ENCODE assay signal across 9 cellular contexts in the genomic region with DNA sequence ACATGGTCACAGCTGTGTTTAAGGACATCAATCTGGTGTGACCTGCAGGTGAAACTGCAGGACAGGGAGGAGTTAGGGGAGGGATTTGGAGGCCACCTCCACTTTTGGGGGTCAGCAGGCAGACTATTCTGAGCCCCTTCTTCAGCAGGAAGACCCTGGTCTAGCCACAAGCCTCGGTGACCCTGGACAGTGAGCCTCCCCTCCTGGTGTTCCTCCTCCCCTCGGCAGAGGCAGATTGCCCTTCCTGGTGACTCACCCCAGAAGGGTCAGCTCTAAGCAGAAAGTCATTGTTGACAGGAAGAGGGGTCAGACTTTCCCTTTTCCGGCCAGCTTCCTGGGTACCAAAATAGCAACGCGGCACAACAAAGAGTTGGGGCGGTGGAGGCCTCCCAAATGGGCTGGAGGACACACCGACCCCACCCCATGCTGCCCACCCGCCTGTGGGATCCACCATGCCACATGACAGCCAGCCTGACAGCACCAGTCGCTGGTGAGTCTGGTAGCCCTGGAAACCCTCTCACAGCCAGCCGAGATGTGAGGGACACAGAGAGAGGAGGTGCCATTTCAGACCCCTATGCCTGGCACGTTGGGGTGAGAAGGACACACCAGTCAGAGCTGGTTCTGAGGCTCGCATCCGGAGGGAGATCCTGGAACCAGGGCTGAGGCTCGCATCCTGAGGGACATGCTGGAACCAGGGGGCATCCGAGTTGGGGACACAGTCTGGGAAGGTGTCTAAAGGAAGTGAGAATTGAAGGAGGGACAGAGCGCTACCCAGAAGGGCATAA. TPM values are rescaled to one million over a fixed set of nuclear protein-coding genes. Genes with fewer than 3 reads are reported as not detected.
A peak's percentile ranks its signal among the peaks of the same experiment; 100 is the strongest.
DNase-seq lines count a peak whose midpoint lies in the region; ATAC-seq, FAIRE-seq and TF ChIP-seq lines count a peak whose summit lies in the region.
"Had no signal": no experiment of that assay in that cellular context is flagged by ENCODE, and none has a peak within 500 bp of the region (broad histone marks: within the 10 kb centered on the region; RNA-seq: fewer than 3 reads in every experiment).

No MANE protein-coding gene starts in this region.

- H3K27ac ChIP-seq in RWPE2 (ENCODE audit: poor library complexity, severe bottlenecking) (no peak overlapping the region), fibroblast of lung (ENCODE audit: insufficient read depth, low read length) (peak overlapping the region; percentile 60), pancreas (no peak overlapping the region)
- H3K27ac ChIP-seq: SK-N-MC had no signal

- intact Hi-C loops in pancreas (cut with DNase I), result no loop called here

- H3K4me1 ChIP-seq in RWPE2 (ENCODE audit: insufficient read depth, poor library complexity, severe bottlenecking), result peaks cover 11% of the 10 kb centered on the region
- H3K4me1 ChIP-seq in fibroblast of lung (ENCODE audit: control insufficient read depth, extremely low read depth, insufficient read depth, low read length), result peaks cover 8% of the 10 kb centered on the region
- no peaks in the 10 kb centered on the region for H3K4me1 ChIP-seq in pancreas

- H3K4me3 ChIP-seq in RWPE2 (ENCODE audit: severe bottlenecking) (no peak overlapping the region), fibroblast of lung (replicated peaks in 1 of 4; ENCODE audit: control extremely low read depth in 1 of 4, insufficient read depth in 1 of 4, low read depth in 3 of 4, low read length in 4 of 4) (no peak overlapping the region), pancreas (no peak overlapping the region)
- H3K4me3 ChIP-seq: SK-N-MC had no signal

- peak overlapping the region; percentile 27 for H3K9ac ChIP-seq in fibroblast of lung (ENCODE audit: insufficient read depth, low read length)

- H3K9me3 ChIP-seq in RWPE2 (ENCODE audit: severe bottlenecking) (no peaks in the 10 kb centered on the region), fibroblast of lung (ENCODE audit: control insufficient read depth, insufficient read depth, low read depth, low read length) (no peaks in the 10 kb centered on the region), pancreas (no peaks in the 10 kb centered on the region)

- no peaks in the 10 kb centered on the region for H3K27me3 ChIP-seq in RWPE2 (ENCODE audit: insufficient read depth, poor library complexity, severe bottlenecking)
- peaks cover 3% of the 10 kb centered on the region for H3K27me3 ChIP-seq in fibroblast of lung (ENCODE audit: control insufficient read depth, insufficient read depth, low read length)
- no peaks in the 10 kb centered on the region for H3K27me3 ChIP-seq in pancreas

- H3K79me2 ChIP-seq in fibroblast of lung (ENCODE audit: control insufficient read depth, insufficient read depth, low read length), result no peaks in the 10 kb centered on the region

- H4K20me1 ChIP-seq in fibroblast of lung (ENCODE audit: control insufficient read depth, extremely low read depth, insufficient read depth, low read length), result no peaks in the 10 kb centered on the region

- no peak overlapping the region for H3K4me2 ChIP-seq in fibroblast of lung (ENCODE audit: extremely low read depth, insufficient read depth, low read length)

- ATAC-seq in RWPE2 (ENCODE audit: low read depth) (peak; percentile 28; the same call in 2 of the 3 replicates), pancreas (peak in 3 of 4 donors; percentile 45 to 64 (median 58)), GM21526 (IDR thresholded peaks at IDR 0.05; ENCODE audit: low FRiP score, unreplicated experiment) (no peak), GM21723 (IDR thresholded peaks at IDR 0.05; ENCODE audit: unreplicated experiment) (no peak)

- DNase-seq in EH (ENCODE audit: low read depth), result peak; percentile 80
- no peak for DNase-seq in RWPE2 (ENCODE audit: low spot score)
- peak; percentile 58 for DNase-seq in fibroblast of lung (ENCODE audit: low read depth in 2 of 2)
- no peak for DNase-seq in pancreas
- DNase-seq in NCI-H2107 (lab: John Stamatoyannopoulos, UW), result no peak
- no peak for DNase-seq in NCI-H524 (lab: John Stamatoyannopoulos, UW)

- peak overlapping the region; percentile 47 for H2AFZ ChIP-seq in fibroblast of lung (ENCODE audit: low read length)

- H3K36me3 ChIP-seq in RWPE2 (ENCODE audit: low read depth), result no peaks in the 10 kb centered on the region
- H3K36me3 ChIP-seq in fibroblast of lung (ENCODE audit: control insufficient read depth, insufficient read depth, low read length), result no peaks in the 10 kb centered on the region
- H3K36me3 ChIP-seq in pancreas, result no peaks in the 10 kb centered on the region

- 67 to 78% methylated on average over 16 of the region's 16 CpGs for WGBS in pancreas, 2 donors

- TF ChIP-seq CTCF in RWPE2 (IDR thresholded peaks at IDR 0.05; ENCODE audit: poor library complexity, severe bottlenecking) (no peak), fibroblast of lung (conservative IDR thresholded peaks at IDR 0.05 in 1 of 2, IDR thresholded peaks at IDR 0.05 in 1 of 2; ENCODE audit: low read depth in 1 of 2, low read length in 2 of 2) (no peak), pancreas (IDR thresholded peaks at IDR 0.05) (no peak)

- FAIRE-seq in pancreas (lab: Jason Lieb, UNC), result no peak

RNA-seq across cellular contexts. Expression of a gene that starts 14.7 kb away (rescaled TPM):
- total RNA-seq in fibroblast of lung (29.0 and 48.9 TPM in 2 replicates), pancreas (10 to 100 TPM in 4 of 6 donors, 1 to 10 TPM in 2; 6.7 to 38.3 (median 13.4) TPM)
- polyA plus RNA-seq in fibroblast of lung (28.6 and 40.4 TPM in 2 replicates), pancreas (10 to 100 TPM; 15.5 to 16.5 TPM)
- 23.3 and 29.5 TPM in 2 replicates for polyA plus RNA-seq in fibroblast of lung (2012)
- polyA minus RNA-seq in fibroblast of lung (ENCODE audit: low replicate concordance), result 36.1 and 52.1 TPM in 2 replicates

Comparison
In these comparisons a context has a peak if more than half of its experiments do, and no peak if none do; other contexts are left out.
1. DNase-seq: peak in EH (single experiment) and fibroblast of lung (2 of 2); none in RWPE2 (single experiment), pancreas (0 of 6), NCI-H2107 (single experiment) and NCI-H524 (0 of 2).
2. ATAC-seq: peak in RWPE2 (single experiment) and pancreas (3 of 4); none in GM21526 (single experiment) and GM21723 (single experiment).